1 cellular context compared by ENCODE assay signal in genomic region chr17:69198238-69198637, GRCh38.
TF ChIP-seq lines count a peak whose summit lies in the region.

No MANE protein-coding gene starts in this region.

TF ChIP-seq in K562, 482 proteins besides CTCF, POLR2A, EP300 and RAD21 (continued from another document):
- TF ChIP-seq GTF3C2 (IDR thresholded peaks at IDR 0.05; ENCODE audit: borderline replicate concordance, extremely low read depth, insufficient read length) = no peak
- peak; percentile 39; the same call in 1 of the 2 replicates for TF ChIP-seq CEBPB (tag; IDR thresholded peaks at IDR 0.05)
- TF ChIP-seq TFE3 (CRISPR knock-in tag; IDR thresholded peaks at IDR 0.05) = peak; percentile 94
- no peak for TF ChIP-seq ARHGAP35 (IDR thresholded peaks at IDR 0.05; ENCODE audit: partially characterized antibody)
- 0 out of 2 replicates have a peak, but pooled peaks have one; percentile 44 for TF ChIP-seq CBFA2T3 (IDR thresholded peaks at IDR 0.05)
- TF ChIP-seq RBM17 (IDR thresholded peaks at IDR 0.05; ENCODE audit: borderline replicate concordance, low read depth, low read length) = no peak
- TF ChIP-seq HIVEP1 (CRISPR knock-in tag; IDR thresholded peaks at IDR 0.05) = no peak
- peak; percentile 81 for TF ChIP-seq TOE1 (IDR thresholded peaks at IDR 0.05; ENCODE audit: borderline replicate concordance)
- TF ChIP-seq TOE1 (CRISPR knock-in tag; IDR thresholded peaks at IDR 0.05; ENCODE audit: borderline replicate concordance, low read depth) = no peak
- peak; percentile 54 for TF ChIP-seq CXXC5 (CRISPR knock-in tag; IDR thresholded peaks at IDR 0.05)
- no peak for TF ChIP-seq BCOR (IDR thresholded peaks at IDR 0.05)
- TF ChIP-seq RAD51 (IDR thresholded peaks at IDR 0.05; ENCODE audit: borderline replicate concordance, low read depth) = peak; percentile 78
- 0 out of 2 replicates have a peak, but pooled peaks have one; percentile 39 for TF ChIP-seq CBFA2T2 (conservative IDR thresholded peaks at IDR 0.05)
- no peak for TF ChIP-seq SAFB2 (IDR thresholded peaks at IDR 0.05; ENCODE audit: borderline replicate concordance, low read depth, low read length, severe bottlenecking)
- TF ChIP-seq ZBED1 (IDR thresholded peaks at IDR 0.05) = no peak
- peak in 1 of 2 experiments; percentile 41; a peak in 1 of 4 replicates for TF ChIP-seq HDAC1 (IDR thresholded peaks at IDR 0.05)
- TF ChIP-seq MEIS2 (IDR thresholded peaks at IDR 0.05; ENCODE audit: partially characterized antibody) = peak; percentile 31
- peak; percentile 65 for TF ChIP-seq USF1 (CRISPR knock-in tag; IDR thresholded peaks at IDR 0.05)
- peak; percentile 16; the same call in 1 of the 2 replicates for TF ChIP-seq L3MBTL2 (IDR thresholded peaks at IDR 0.05)
- TF ChIP-seq ZNF311 (CRISPR knock-in tag; IDR thresholded peaks at IDR 0.05) = no peak
- no peak for TF ChIP-seq DACH1 (IDR thresholded peaks at IDR 0.05; ENCODE audit: partially characterized antibody)
- TF ChIP-seq NR2C1 (IDR thresholded peaks at IDR 0.05) = no peak
- 0 out of 2 replicates have a peak, but pooled peaks have one; percentile 16 for TF ChIP-seq NR2C1 (tag; IDR thresholded peaks at IDR 0.05)
- 0 out of 2 replicates have a peak, but pooled peaks have one; percentile 23 for TF ChIP-seq ARID1B (IDR thresholded peaks at IDR 0.05)
- no peak for TF ChIP-seq CBX2 (IDR thresholded peaks at IDR 0.05; ENCODE audit: insufficient read depth, low read length, poor library complexity, severe bottlenecking)
- TF ChIP-seq ZNF589 (CRISPR knock-in tag; IDR thresholded peaks at IDR 0.05; ENCODE audit: low read depth) = no peak
- TF ChIP-seq ARNT (IDR thresholded peaks at IDR 0.05) = no peak
- no peak for TF ChIP-seq ETV5 (CRISPR knock-in tag; IDR thresholded peaks at IDR 0.05; ENCODE audit: low read depth)
- TF ChIP-seq NRF1 (conservative IDR thresholded peaks at IDR 0.05 in 1 of 2, IDR thresholded peaks at IDR 0.05 in 1 of 2) = peak in 1 of 2 experiments; percentile 41; a peak in 1 of 4 replicates
- TF ChIP-seq ZNF24 (IDR thresholded peaks at IDR 0.05) = no peak
